Comparison of ENCODE assay signal across 13 cellular contexts in genomic region chr15:92643849-92644815, GRCh38. TPM values are rescaled to one million over a fixed set of nuclear protein-coding genes. Genes with fewer than 3 reads are reported as not detected.
DNase-seq lines count a peak whose midpoint lies in the region; ATAC-seq and TF ChIP-seq lines count a peak whose summit lies in the region.
"Had no signal": no experiment of that assay in that cellular context is flagged by ENCODE, and none has a peak within 500 bp of the region (broad histone marks: within the 10 kb centered on the region; RNA-seq: fewer than 3 reads in every experiment).

No MANE protein-coding gene starts in this region.

- intact Hi-C loops in thyroid gland (cut with DNase I): no loop called here
- intact Hi-C loops in Right ventricle myocardium superior (cut with DNase I): no loop called here

- ATAC-seq in Right ventricle myocardium superior (ENCODE audit: poor library complexity): no peak
- no peak for ATAC-seq in GM19328 (IDR thresholded peaks at IDR 0.05; ENCODE audit: unreplicated experiment)
- ATAC-seq in GM18909 (IDR thresholded peaks at IDR 0.05; ENCODE audit: poor library complexity, unreplicated experiment): no peak

- WGBS in thyroid gland, 2 donors: 79 to 85% methylated on average over 13 of the region's 13 CpGs

- no peak for TF ChIP-seq CTCF in thyroid gland (IDR thresholded peaks at IDR 0.05)

- H3K27me3 ChIP-seq in HUES48 (ENCODE audit: control insufficient read depth, insufficient read depth, low read length): no peaks in the 10 kb centered on the region
- no peaks in the 10 kb centered on the region for H3K27me3 ChIP-seq in thyroid gland
- H3K27me3 ChIP-seq: heart left ventricle, vagina had no signal

- H3K36me3 ChIP-seq in HUES48 (ENCODE audit: control insufficient read depth, insufficient read depth, low read length) (no peaks in the 10 kb centered on the region), thyroid gland (no peaks in the 10 kb centered on the region)
- H3K36me3 ChIP-seq: heart left ventricle, vagina had no signal

- no peak overlapping the region for H3K9ac ChIP-seq in HUES48 (ENCODE audit: low read depth, low read length)

- DNase-seq in NCI-H2196 (lab: John Stamatoyannopoulos, UW; ENCODE audit: unreplicated experiment): peak; percentile 13
- DNase-seq in NCI-H2196 treated with DMSO at 0.1 percent for 48 hours (lab: John Stamatoyannopoulos, UW; ENCODE audit: unreplicated experiment): no peak
- DNase-seq in ecto neural progenitor cell (ENCODE audit: low spot score): peak; percentile 39
- DNase-seq in thyroid gland: no peak
- DNase-seq in Right ventricle myocardium superior: no peak
- DNase-seq: activated CD4-positive, alpha-beta T cell treated with anti-CD3 and anti-CD28 coated beads for 4 hours; GDM1; heart left ventricle had no signal

- peak overlapping the region; percentile 15 for H3K27ac ChIP-seq in HUES48 (ENCODE audit: low read depth, low read length)
- peak overlapping the region; percentile 81 to 90 (median 83) for H3K27ac ChIP-seq in thyroid gland
- H3K27ac ChIP-seq: heart left ventricle, vagina had no signal

- TF ChIP-seq POLR2A in thyroid gland (IDR thresholded peaks at IDR 0.05): no peak

- H3K4me3 ChIP-seq in HUES48 (ENCODE audit: low read depth, low read length): no peak overlapping the region
- no peak overlapping the region for H3K4me3 ChIP-seq in thyroid gland (replicated peaks in 1 of 3)
- H3K4me3 ChIP-seq: heart left ventricle, skin epidermis, vagina had no signal

- no peaks in the 10 kb centered on the region for H3K9me3 ChIP-seq in HUES48 (ENCODE audit: control insufficient read depth, insufficient read depth, low read length)
- no peaks in the 10 kb centered on the region for H3K9me3 ChIP-seq in thyroid gland
- H3K9me3 ChIP-seq: vagina had no signal

- H3K4me1 ChIP-seq in HUES48 (ENCODE audit: control insufficient read depth, insufficient read depth, low read length) (peaks cover 47% of the 10 kb centered on the region), thyroid gland (peaks cover 59 to 65% of the 10 kb centered on the region in 2 donors)

RNA-seq across cellular contexts. Expression of gene FAM174B, which starts 11.4 kb away (rescaled TPM):
- total RNA-seq in thyroid gland: 10 to 100 TPM; 51.9 to 69.4 (median 61.4) TPM
- 11.9 TPM for total RNA-seq in Right ventricle myocardium superior

Comparison
In these comparisons a context has a peak if more than half of its experiments do, and no peak if none do; other contexts are left out.
1. DNase-seq: peak in NCI-H2196 (single experiment) and ecto neural progenitor cell (single experiment); none in NCI-H2196 treated with DMSO at 0.1 percent for 48 hours (single experiment), thyroid gland (0 of 2) and Right ventricle myocardium superior (single experiment).